8 cellular contexts compared by ENCODE assay signal in genomic region chr12:642633-643477, GRCh38. TPM values are rescaled to one million over a fixed set of nuclear protein-coding genes. Genes with fewer than 3 reads are reported as not detected.
DNase-seq lines count a peak whose midpoint lies in the region; ATAC-seq and TF ChIP-seq lines count a peak whose summit lies in the region.

No MANE protein-coding gene starts in this region.

- H3K79me2 ChIP-seq in hepatocyte: no peaks in the 10 kb centered on the region

- peak overlapping the region; percentile 37 for H3K27ac ChIP-seq in HUES48 (ENCODE audit: low read depth, low read length)
- H3K27ac ChIP-seq in ascending aorta: peak overlapping the region; percentile 97 to 99
- H3K27ac ChIP-seq in hepatocyte: peak overlapping the region; percentile 96

- intact Hi-C loops in ascending aorta (cut with DNase I): loop anchor here (2.0 to 5.0 kb wide), 2 partner anchors 79 to 108 kb away; no protein-coding TSS in a partner anchor

- H3K4me1 Mint-ChIP-seq in T-helper 2 cell treated with Interferon-gamma antibody and Interleukin-4, amounts not matched to agents 5 μg/mL and 100 μg/mL, for 36 hours (ENCODE audit: low read depth): peaks cover 50% of the 10 kb centered on the region

- H3K4me2 ChIP-seq in hepatocyte: peak overlapping the region; percentile 94

- peak overlapping the region; percentile 84 for H3K4me3 Mint-ChIP-seq in T-helper 2 cell treated with Interferon-gamma antibody and Interleukin-4, amounts not matched to agents 5 μg/mL and 100 μg/mL, for 36 hours

- H4K20me1 ChIP-seq in hepatocyte (ENCODE audit: insufficient read depth, poor library complexity, severe bottlenecking): no peaks in the 10 kb centered on the region

- H3K9me2 ChIP-seq in hepatocyte (replicated peaks; ENCODE audit: insufficient read depth): no peaks in the 10 kb centered on the region

- H3K4me3 ChIP-seq in HUES48 (ENCODE audit: low read depth, low read length) (peak overlapping the region; percentile 60), ascending aorta (peak overlapping the region; percentile 72 to 81), hepatocyte (peak overlapping the region; percentile 42), retinal pigment epithelial cell (ENCODE audit: low read length) (peak overlapping the region; percentile 42)

- H3K4me1 ChIP-seq in HUES48 (ENCODE audit: control insufficient read depth, insufficient read depth, low read length) (0 out of 2 replicates have a peak, but pooled peaks cover 7% of the 10 kb centered on the region), ascending aorta (peaks cover 18 to 36% of the 10 kb centered on the region in 2 donors), hepatocyte (ENCODE audit: insufficient read depth) (peaks cover 27% of the 10 kb centered on the region)

- no peaks in the 10 kb centered on the region for H3K9me3 ChIP-seq in HUES48 (ENCODE audit: control insufficient read depth, insufficient read depth, low read length)
- H3K9me3 ChIP-seq in ascending aorta: no peaks in the 10 kb centered on the region
- H3K9me3 ChIP-seq in hepatocyte (ENCODE audit: low read depth): no peaks in the 10 kb centered on the region

- DNase-seq in DMS114 treated with DMSO at 0.1 percent for 48 hours (lab: John Stamatoyannopoulos, UW; ENCODE audit: unreplicated experiment) (peak; percentile 29), ascending aorta (ENCODE audit: low spot score in 2 of 2) (peak in 1 of 2 donors; percentile 79), hepatocyte (ENCODE audit: low spot score) (peak; percentile 89), retinal pigment epithelial cell (ENCODE audit: low read depth) (no peak), NCI-H82 treated with DMSO at 0.1 percent for 48 hours (lab: John Stamatoyannopoulos, UW; ENCODE audit: unreplicated experiment) (no peak)
- DNase-seq in T-helper 2 cell treated with Interferon-gamma antibody and Interleukin-4, amounts not matched to agents 5 μg/mL and 100 μg/mL, for 36 hours (ENCODE audit: low spot score): peak; percentile 83

- H3K36me3 ChIP-seq in HUES48 (ENCODE audit: control insufficient read depth, insufficient read depth, low read length) (no peaks in the 10 kb centered on the region), ascending aorta (no peaks in the 10 kb centered on the region), hepatocyte (replicated peaks; ENCODE audit: insufficient read depth, low read depth) (no peaks in the 10 kb centered on the region)

- 2% methylated on average over 52 of the region's 96 CpGs for WGBS in hepatocyte (ENCODE audit: low lambda C conversion rate, missing lambda C conversion rate)

- TF ChIP-seq CTCF in ascending aorta (IDR thresholded peaks at IDR 0.05) (peak; percentile 37 to 48 (median 39)), hepatocyte (IDR thresholded peaks at IDR 0.05; ENCODE audit: poor library complexity) (peak; percentile 32), retinal pigment epithelial cell (conservative IDR thresholded peaks at IDR 0.05; ENCODE audit: low read depth, low read length) (peak; percentile 39)

- no peaks in the 10 kb centered on the region for H3K27me3 Mint-ChIP-seq in T-helper 2 cell treated with Interferon-gamma antibody and Interleukin-4, amounts not matched to agents 5 μg/mL and 100 μg/mL, for 36 hours (ENCODE audit: low read depth)

- peak; percentile 14 for ATAC-seq in GM19468 (IDR thresholded peaks at IDR 0.05; ENCODE audit: extremely low read depth, unreplicated experiment)

- H3K9me3 Mint-ChIP-seq in T-helper 2 cell treated with Interferon-gamma antibody and Interleukin-4, amounts not matched to agents 5 μg/mL and 100 μg/mL, for 36 hours: no peaks in the 10 kb centered on the region

- peak overlapping the region; percentile 60 for H3K9ac ChIP-seq in HUES48 (ENCODE audit: low read depth, low read length)

- H3K36me3 Mint-ChIP-seq in T-helper 2 cell treated with Interferon-gamma antibody and Interleukin-4, amounts not matched to agents 5 μg/mL and 100 μg/mL, for 36 hours (ENCODE audit: low read depth): peaks cover 9% of the 10 kb centered on the region

- peak overlapping the region; percentile 99 for H2AFZ ChIP-seq in hepatocyte

- H3K27ac Mint-ChIP-seq in T-helper 2 cell treated with Interferon-gamma antibody and Interleukin-4, amounts not matched to agents 5 μg/mL and 100 μg/mL, for 36 hours: peak overlapping the region; percentile 89

- H3K27me3 ChIP-seq in HUES48 (ENCODE audit: control insufficient read depth, insufficient read depth, low read length) (no peaks in the 10 kb centered on the region), ascending aorta (no peaks in the 10 kb centered on the region), hepatocyte (no peaks in the 10 kb centered on the region)

RNA-seq across cellular contexts. Expression of gene NINJ2, which starts 20.4 kb away (rescaled TPM):
- total RNA-seq in ascending aorta: 24.1 TPM
- 0.70 and 0.92 TPM in 2 replicates for total RNA-seq in hepatocyte
- polyA plus RNA-seq in hepatocyte: 2.1 and 3.9 TPM in 2 replicates

Comparison
In these comparisons a context has a peak if more than half of its experiments do, and no peak if none do; other contexts are left out.
1. DNase-seq: peak in DMS114 treated with DMSO at 0.1 percent for 48 hours (single experiment), T-helper 2 cell treated with Interferon-gamma antibody and Interleukin-4, amounts not matched to agents 5 μg/mL and 100 μg/mL, for 36 hours (single experiment) and hepatocyte (single experiment); none in retinal pigment epithelial cell (single experiment) and NCI-H82 treated with DMSO at 0.1 percent for 48 hours (single experiment).
2. H3K27ac ChIP-seq: peak in every context shown above with its lines; median percentile 98 in ascending aorta; 96 in hepatocyte; 37 in HUES48.
3. RNA of gene NINJ2, which starts 20.4 kb away (total RNA-seq): 24.1 TPM in ascending aorta (single experiment); 0.70 to 0.92 TPM in hepatocyte; every median in the first group is over 10 times any median in the second.
4. Peak in every context shown above with its lines, with median percentiles within 50 percentile points of each other: H3K4me3 ChIP-seq and CTCF ChIP-seq.